ENCODE assay signal across 1 cellular context in the genomic region with DNA sequence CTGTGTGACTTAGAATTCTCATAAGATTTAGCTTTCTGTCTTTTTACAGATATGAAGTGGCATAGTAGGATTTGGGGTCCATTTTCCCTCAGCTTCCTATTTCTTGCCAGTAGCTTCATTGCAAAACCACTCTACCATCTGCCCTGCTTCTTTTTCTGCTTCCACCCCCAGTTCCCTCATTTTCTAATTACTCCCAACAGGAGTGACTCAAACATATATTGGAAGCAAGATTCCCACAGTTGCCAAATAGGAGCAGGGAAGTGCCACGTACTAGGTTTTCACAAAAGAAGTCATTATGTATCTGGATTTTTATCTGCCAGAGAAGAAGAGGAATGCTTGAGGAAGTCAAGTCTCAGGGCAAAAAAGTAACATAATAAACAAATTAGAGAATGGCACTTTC.
TF ChIP-seq lines count a peak whose summit lies in the region.

No MANE protein-coding gene starts in this region.

TF ChIP-seq in WTC11, 78 proteins besides CTCF, POLR2A, EP300 and RAD21 (continued from another document):
- TF ChIP-seq, protein P1, sequence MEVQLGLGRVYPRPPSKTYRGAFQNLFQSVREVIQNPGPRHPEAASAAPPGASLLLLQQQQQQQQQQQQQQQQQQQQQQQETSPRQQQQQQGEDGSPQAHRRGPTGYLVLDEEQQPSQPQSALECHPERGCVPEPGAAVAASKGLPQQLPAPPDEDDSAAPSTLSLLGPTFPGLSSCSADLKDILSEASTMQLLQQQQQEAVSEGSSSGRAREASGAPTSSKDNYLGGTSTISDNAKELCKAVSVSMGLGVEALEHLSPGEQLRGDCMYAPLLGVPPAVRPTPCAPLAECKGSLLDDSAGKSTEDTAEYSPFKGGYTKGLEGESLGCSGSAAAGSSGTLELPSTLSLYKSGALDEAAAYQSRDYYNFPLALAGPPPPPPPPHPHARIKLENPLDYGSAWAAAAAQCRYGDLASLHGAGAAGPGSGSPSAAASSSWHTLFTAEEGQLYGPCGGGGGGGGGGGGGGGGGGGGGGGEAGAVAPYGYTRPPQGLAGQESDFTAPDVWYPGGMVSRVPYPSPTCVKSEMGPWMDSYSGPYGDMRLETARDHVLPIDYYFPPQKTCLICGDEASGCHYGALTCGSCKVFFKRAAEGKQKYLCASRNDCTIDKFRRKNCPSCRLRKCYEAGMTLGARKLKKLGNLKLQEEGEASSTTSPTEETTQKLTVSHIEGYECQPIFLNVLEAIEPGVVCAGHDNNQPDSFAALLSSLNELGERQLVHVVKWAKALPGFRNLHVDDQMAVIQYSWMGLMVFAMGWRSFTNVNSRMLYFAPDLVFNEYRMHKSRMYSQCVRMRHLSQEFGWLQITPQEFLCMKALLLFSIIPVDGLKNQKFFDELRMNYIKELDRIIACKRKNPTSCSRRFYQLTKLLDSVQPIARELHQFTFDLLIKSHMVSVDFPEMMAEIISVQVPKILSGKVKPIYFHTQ (CRISPR knock-in tag; IDR thresholded peaks at IDR 0.05), result no peak
- TF ChIP-seq ZNF121 (CRISPR knock-in tag; IDR thresholded peaks at IDR 0.05), result no peak
- TF ChIP-seq NR3C1 (CRISPR knock-in tag; conservative IDR thresholded peaks at IDR 0.05; ENCODE audit: low read depth), result no peak
